ENCODE assay signal across 16 cellular contexts in the genomic region with DNA sequence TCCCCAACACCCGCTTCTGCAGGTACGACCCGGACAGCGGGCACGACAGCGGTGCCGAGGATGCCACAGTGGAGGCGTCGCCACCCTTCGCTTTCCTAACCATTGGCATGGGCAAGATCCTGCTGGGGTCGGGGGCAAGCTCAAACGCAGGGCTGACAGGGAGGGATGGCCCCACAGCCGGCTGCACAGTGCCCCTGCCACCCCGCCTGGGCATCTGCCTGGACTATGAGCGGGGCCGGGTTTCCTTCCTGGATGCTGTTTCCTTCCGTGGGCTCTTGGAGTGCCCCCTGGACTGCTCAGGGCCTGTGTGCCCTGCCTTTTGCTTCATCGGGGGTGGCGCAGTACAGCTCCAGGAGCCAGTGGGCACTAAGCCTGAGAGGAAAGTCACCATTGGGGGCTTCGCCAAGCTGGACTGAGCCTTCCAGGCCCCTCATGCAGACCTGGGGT. TPM values are rescaled to one million over a fixed set of nuclear protein-coding genes. Genes with fewer than 3 reads are reported as not detected.
A peak's percentile ranks its signal among the peaks of the same experiment; 100 is the strongest.
DNase-seq lines count a peak whose midpoint lies in the region; ATAC-seq and TF ChIP-seq lines count a peak whose summit lies in the region.
"Had no signal": no experiment of that assay in that cellular context is flagged by ENCODE, and none has a peak within 500 bp of the region (broad histone marks: within the 10 kb centered on the region; RNA-seq: fewer than 3 reads in every experiment).

No MANE protein-coding gene starts in this region.

- H3K4me1 Mint-ChIP-seq in chondrocyte (ENCODE audit: low read depth): peaks cover 9% of the 10 kb centered on the region

- H3K27me3 ChIP-seq in mucosa of stomach (ENCODE audit: control insufficient read depth, insufficient read depth, low read length) (no peaks in the 10 kb centered on the region), colonic mucosa (no peaks in the 10 kb centered on the region)
- H3K27me3 ChIP-seq: MG63 had no signal

- H3K4me1 ChIP-seq in mucosa of stomach (ENCODE audit: control insufficient read depth, insufficient read depth, low read length) (peaks cover 60% of the 10 kb centered on the region), colonic mucosa (peaks cover 8% of the 10 kb centered on the region)

- no peak for TF ChIP-seq CTCF in chondrocyte (IDR thresholded peaks at IDR 0.05)
- TF ChIP-seq CTCF in colonic mucosa (IDR thresholded peaks at IDR 0.05): no peak

- intact Hi-C loops in left cardiac atrium (cut with DNase I) (no loop called here), left ventricle myocardium superior (cut with micrococcal nuclease) (no loop called here), colonic mucosa (cut with DNase I) (no loop called here)

- DNase-seq in left cardiac atrium (peak; percentile 16), left ventricle myocardium superior (no peak), chondrocyte (ENCODE audit: low spot score) (peak; percentile 72), colonic mucosa (no peak), HPDE6-E6E7 (ENCODE audit: extremely low spot score) (no peak), inferior parietal cortex (ENCODE audit: extremely low spot score) (no peak)
- DNase-seq: CD8-positive, alpha-beta T cell; DMS79 treated with DMSO at 0.1 percent for 48 hours; KG1; MG63; NCI-H1092 treated with DMSO at 0.1 percent for 48 hours; NCI-H187; NCI-H446; NCI-H774; SHP77 had no signal

- H3K36me3 ChIP-seq in mucosa of stomach (ENCODE audit: control insufficient read depth, insufficient read depth, low read length) (peaks cover 28% of the 10 kb centered on the region), colonic mucosa (no peaks in the 10 kb centered on the region)
- H3K36me3 ChIP-seq: MG63 had no signal

- no peaks in the 10 kb centered on the region for H3K27me3 Mint-ChIP-seq in chondrocyte (ENCODE audit: low read depth)

- H3K27ac ChIP-seq in colonic mucosa: no peak overlapping the region

- H3K4me3 Mint-ChIP-seq in chondrocyte (ENCODE audit: unreplicated experiment): no peak overlapping the region
- H3K4me3 Mint-ChIP-seq: CD8-positive, alpha-beta T cell had no signal

- H3K9me3 ChIP-seq in mucosa of stomach (ENCODE audit: control insufficient read depth, low read length) (no peaks in the 10 kb centered on the region), colonic mucosa (no peaks in the 10 kb centered on the region)
- H3K9me3 ChIP-seq: MG63 had no signal

- no peaks in the 10 kb centered on the region for H3K9me3 Mint-ChIP-seq in chondrocyte (ENCODE audit: low read depth)
- H3K9me3 Mint-ChIP-seq: CD8-positive, alpha-beta T cell had no signal

- H3K9ac ChIP-seq in mucosa of stomach (ENCODE audit: low read length): peak overlapping the region; percentile 88
- H3K9ac ChIP-seq in colonic mucosa (ENCODE audit: low read depth in 2 of 2, low read length in 2 of 2): no peak overlapping the region

- no peak overlapping the region for H3K4me3 ChIP-seq in mucosa of stomach (ENCODE audit: low read length)
- no peak overlapping the region for H3K4me3 ChIP-seq in colonic mucosa
- H3K4me3 ChIP-seq: MG63 had no signal

- H3K27ac Mint-ChIP-seq in chondrocyte (ENCODE audit: unreplicated experiment): no peak overlapping the region
- H3K27ac Mint-ChIP-seq: CD8-positive, alpha-beta T cell had no signal

- H3K36me3 Mint-ChIP-seq in chondrocyte (ENCODE audit: low read depth): peaks cover 18% of the 10 kb centered on the region

- ATAC-seq in left cardiac atrium: no peak
- ATAC-seq in left ventricle myocardium superior: no peak
- ATAC-seq: CD8-positive, alpha-beta T cell had no signal

RNA-seq across cellular contexts. Expression of a gene that starts 10.1 kb away (rescaled TPM):
- total RNA-seq in left cardiac atrium (under 1 TPM; 0.15 to 0.21 TPM), left ventricle myocardium superior (0.22 TPM), chondrocyte (9.6 to 10.7 TPM (median 9.7 TPM) in 3 replicates), colonic mucosa (under 1 TPM; 0.10 to 0.19 TPM)

RNA-seq across cellular contexts. Expression of a gene that starts 10.7 kb away (rescaled TPM):
- 100 to 1,000 TPM; 143 to 156 TPM for total RNA-seq in left cardiac atrium
- 134 TPM for total RNA-seq in left ventricle myocardium superior
- total RNA-seq in chondrocyte: 159 to 202 TPM (median 174 TPM) in 3 replicates
- 100 to 1,000 TPM; 140 to 172 TPM for total RNA-seq in colonic mucosa

RNA-seq across cellular contexts. Expression of a gene that starts 23.9 kb away (rescaled TPM):
- total RNA-seq in left cardiac atrium (10 to 100 TPM; 17.9 to 18.6 TPM), left ventricle myocardium superior (6.3 TPM), chondrocyte (112 to 127 TPM (median 118 TPM) in 3 replicates), colonic mucosa (10 to 100 TPM; 12.2 to 16.0 TPM)

RNA-seq across cellular contexts. Expression of a gene that starts 24.7 kb away (rescaled TPM):
- total RNA-seq in left cardiac atrium (10 to 100 TPM; 19.7 to 25.5 TPM), left ventricle myocardium superior (14.1 TPM), chondrocyte (28.2 to 49.1 TPM (median 29.8 TPM) in 3 replicates), colonic mucosa (10 to 100 TPM; 37.5 to 55.8 TPM)

RNA-seq across cellular contexts. Expression of a gene that starts 43.5 kb away (rescaled TPM):
- total RNA-seq in left cardiac atrium (10 to 100 TPM; 65.8 to 78.6 TPM), left ventricle myocardium superior (52.4 TPM), chondrocyte (41.3 to 73.3 TPM (median 48.9 TPM) in 3 replicates), colonic mucosa (100 to 1,000 TPM; 149 to 182 TPM)

Comparison
In these comparisons a context has a peak if more than half of its experiments do, and no peak if none do; other contexts are left out.
1. DNase-seq: peak in left cardiac atrium (single experiment) and chondrocyte (single experiment); none in left ventricle myocardium superior (single experiment), colonic mucosa (single experiment), HPDE6-E6E7 (single experiment) and inferior parietal cortex (single experiment).